In the genomic region with DNA sequence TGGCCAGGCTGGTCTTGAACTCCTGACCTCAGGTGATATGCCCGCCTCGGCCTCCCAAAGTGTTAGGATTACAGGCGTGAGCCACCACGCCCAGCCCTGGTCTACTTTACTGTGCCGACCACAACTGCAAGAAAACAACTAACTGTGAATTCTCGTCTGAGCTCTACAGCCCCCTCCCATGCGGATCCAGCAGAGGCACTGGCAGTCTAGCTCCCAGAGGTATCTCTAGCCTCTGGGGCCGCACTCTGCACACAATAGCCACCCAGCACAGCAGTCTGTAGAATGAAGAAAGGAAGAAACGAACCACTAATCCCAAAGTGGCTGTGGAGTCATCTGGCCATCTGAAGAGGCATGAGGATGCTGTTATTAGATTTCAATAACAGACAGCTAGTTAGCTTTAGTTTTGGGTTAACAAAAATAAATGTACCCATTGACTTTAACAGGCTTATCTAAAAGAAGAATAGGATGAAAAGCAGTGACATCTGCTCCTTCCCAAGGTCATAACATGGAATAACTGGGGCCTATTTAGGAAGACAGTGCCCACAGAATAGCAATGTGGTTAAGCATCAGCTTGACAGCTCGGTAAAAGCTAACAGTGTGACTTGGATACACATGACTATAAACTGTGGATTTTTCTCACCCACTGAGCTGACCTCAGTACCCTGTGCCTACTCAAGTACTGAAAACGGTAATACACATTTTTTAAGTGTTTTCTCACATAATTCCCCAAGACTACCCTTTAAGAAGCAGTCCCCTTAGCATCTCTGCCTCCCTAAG, we compare ENCODE assay signal across 14 cellular contexts.
DNase-seq lines count a peak whose midpoint lies in the region; ATAC-seq, FAIRE-seq and TF ChIP-seq lines count a peak whose summit lies in the region.
"Had no signal": no experiment of that assay in that cellular context is flagged by ENCODE, and none has a peak within 500 bp of the region (broad histone marks: within the 10 kb centered on the region; RNA-seq: fewer than 3 reads in every experiment).

No MANE protein-coding gene starts in this region.

- no peak for TF ChIP-seq POLR2A in heart left ventricle (IDR thresholded peaks at IDR 0.05)
- no peak for TF ChIP-seq POLR2A in upper lobe of left lung (IDR thresholded peaks at IDR 0.05)
- TF ChIP-seq POLR2A in vagina (IDR thresholded peaks at IDR 0.05) = no peak

- TF ChIP-seq CTCF in heart left ventricle (IDR thresholded peaks at IDR 0.05) = no peak
- no peak for TF ChIP-seq CTCF in bronchial epithelial cell (IDR thresholded peaks at IDR 0.05; ENCODE audit: insufficient read depth, low read length, severe bottlenecking)
- TF ChIP-seq CTCF in mesothelial cell of epicardium (IDR thresholded peaks at IDR 0.05; ENCODE audit: unreplicated experiment) = no peak
- TF ChIP-seq CTCF in upper lobe of left lung (IDR thresholded peaks at IDR 0.05) = no peak
- no peak for TF ChIP-seq CTCF in vagina (IDR thresholded peaks at IDR 0.05)

- intact Hi-C loops in heart left ventricle (cut with DNase I) = loop anchor here in 5 of 10 donors (5.0 to 10.0 kb wide), 4 partner anchors 122 to 135 kb away; a partner anchor contains a TSS
- intact Hi-C loops in Right ventricle myocardium inferior (cut with DNase I) = no loop called here
- intact Hi-C loops in vagina (cut with DNase I) = no loop called here

- DNase-seq in heart left ventricle (no peak), Right ventricle myocardium inferior (ENCODE audit: missing footprints) (no peak), bronchial epithelial cell (ENCODE audit: low read depth) (no peak), mesothelial cell of epicardium (ENCODE audit: low spot score in 2 of 2, unreplicated experiment in 2 of 2) (no peak), upper lobe of left lung (no peak), vagina (ENCODE audit: extremely low spot score in 2 of 2) (no peak), NCI-H2029 (lab: John Stamatoyannopoulos, UW) (no peak), HT-29 (ENCODE audit: low spot score) (no peak)
- DNase-seq: KG1; stimulated activated CD4-positive, alpha-beta T cell treated with anti-CD3 and anti-CD28 coated beads, Interleukin-4, amount 100 ng/mL, for 4 hours; stimulated activated naive CD8-positive, alpha-beta T cell treated with anti-CD3 and anti-CD28 coated beads, Interleukin-15, amount 100 ng/mL, for 72 hours had no signal

- ATAC-seq in heart left ventricle (no peak), Right ventricle myocardium inferior (no peak), upper lobe of left lung (ENCODE audit: low FRiP score in 2 of 2) (no peak)
- ATAC-seq: stimulated activated naive CD8-positive, alpha-beta T cell treated with anti-CD3 and anti-CD28 coated beads, Interleukin-15, amount 100 ng/mL, for 72 hours had no signal

- no peaks in the 10 kb centered on the region for H3K9me3 ChIP-seq in heart left ventricle
- no peaks in the 10 kb centered on the region for H3K9me3 ChIP-seq in upper lobe of left lung
- H3K9me3 ChIP-seq in vagina = no peaks in the 10 kb centered on the region
- H3K9me3 ChIP-seq: breast epithelium, neutrophil had no signal

- H3K27me3 ChIP-seq in heart left ventricle (no peaks in the 10 kb centered on the region), bronchial epithelial cell (ENCODE audit: control insufficient read depth, insufficient read depth, low read length) (no peaks in the 10 kb centered on the region), upper lobe of left lung (no peaks in the 10 kb centered on the region), vagina (no peaks in the 10 kb centered on the region)
- H3K27me3 ChIP-seq: breast epithelium, neutrophil had no signal

- peaks cover 0 to 63% (median 42%) of the 10 kb centered on the region in 12 donors for H3K4me1 ChIP-seq in heart left ventricle
- peaks cover 15 to 59% (median 32%) of the 10 kb centered on the region in 4 donors for H3K4me1 ChIP-seq in upper lobe of left lung
- peaks cover 24% of the 10 kb centered on the region for H3K4me1 ChIP-seq in vagina

- peak overlapping the region; percentile 53 for H3K27ac Mint-ChIP-seq in mesothelial cell of epicardium

- H3K36me3 ChIP-seq in heart left ventricle (peaks cover 0 to 12% (median 0%) of the 10 kb centered on the region in 9 donors), bronchial epithelial cell (ENCODE audit: control insufficient read depth, insufficient read depth, low read length) (no peaks in the 10 kb centered on the region), upper lobe of left lung (no peaks in the 10 kb centered on the region), vagina (no peaks in the 10 kb centered on the region)
- H3K36me3 ChIP-seq: breast epithelium, neutrophil had no signal

- no peak for TF ChIP-seq EP300 in upper lobe of left lung (IDR thresholded peaks at IDR 0.05)

- FAIRE-seq in bronchial epithelial cell (lab: Jason Lieb, UNC) = peak; percentile 50
- FAIRE-seq: TTC549 had no signal

- H3K4me3 ChIP-seq in heart left ventricle = no peak overlapping the region
- no peak overlapping the region for H3K4me3 ChIP-seq in bronchial epithelial cell (ENCODE audit: low read depth, low read length)
- no peak overlapping the region for H3K4me3 ChIP-seq in upper lobe of left lung
- no peak overlapping the region for H3K4me3 ChIP-seq in vagina
- H3K4me3 ChIP-seq: breast epithelium had no signal

- no peaks in the 10 kb centered on the region for H3K9me3 Mint-ChIP-seq in mesothelial cell of epicardium
- H3K9me3 Mint-ChIP-seq: stimulated activated naive CD8-positive, alpha-beta T cell treated with anti-CD3 and anti-CD28 coated beads, Interleukin-15, amount 100 ng/mL, for 72 hours had no signal

- no peak overlapping the region for H3K4me3 Mint-ChIP-seq in mesothelial cell of epicardium
- H3K4me3 Mint-ChIP-seq: stimulated activated naive CD8-positive, alpha-beta T cell treated with anti-CD3 and anti-CD28 coated beads, Interleukin-15, amount 100 ng/mL, for 72 hours had no signal

- peaks cover 48% of the 10 kb centered on the region for H3K4me1 Mint-ChIP-seq in mesothelial cell of epicardium
- H3K4me1 Mint-ChIP-seq: stimulated activated naive CD8-positive, alpha-beta T cell treated with anti-CD3 and anti-CD28 coated beads, Interleukin-15, amount 100 ng/mL, for 72 hours had no signal

- H3K27me3 Mint-ChIP-seq in mesothelial cell of epicardium (ENCODE audit: low read depth) = no peaks in the 10 kb centered on the region

- peak overlapping the region in 7 of 12 donors; percentile 2 to 87 (median 28) for H3K27ac ChIP-seq in heart left ventricle
- peak overlapping the region in 3 of 4 donors; percentile 87 to 95 (median 90) for H3K27ac ChIP-seq in upper lobe of left lung
- no peak overlapping the region for H3K27ac ChIP-seq in vagina
- H3K27ac ChIP-seq: breast epithelium, neutrophil had no signal

- WGBS in heart left ventricle, 4 donors = 87 to 92% (median 89%) methylated on average over 11 of the region's 11 CpGs
- WGBS in upper lobe of left lung, 2 donors = 86 to 90% methylated on average over 11 of the region's 11 CpGs

- H3K36me3 Mint-ChIP-seq in mesothelial cell of epicardium = peaks cover 11% of the 10 kb centered on the region
